Comparison of ENCODE assay signal across 18 cellular contexts in the genomic region with DNA sequence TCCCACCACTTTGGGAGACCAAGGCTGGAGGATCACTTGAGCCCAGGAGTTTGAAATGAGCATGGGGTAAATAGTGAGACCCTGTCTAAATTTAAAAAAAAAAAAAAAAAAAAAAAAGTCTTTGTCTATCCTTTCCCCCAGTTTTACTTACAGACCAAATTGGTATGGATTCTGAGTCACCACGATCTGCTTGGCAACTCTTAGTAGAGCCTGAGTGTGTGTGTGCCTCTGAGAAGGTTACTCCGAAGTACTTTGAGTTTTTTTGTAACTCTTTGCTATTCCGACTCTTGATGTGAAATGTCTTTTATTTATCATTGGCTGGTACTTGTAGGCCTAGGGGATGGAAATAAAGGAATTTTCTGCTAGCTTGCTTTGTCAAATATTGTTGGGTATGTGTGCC.
DNase-seq lines count a peak whose midpoint lies in the region; ATAC-seq and TF ChIP-seq lines count a peak whose summit lies in the region.
"Had no signal": no experiment of that assay in that cellular context is flagged by ENCODE, and none has a peak within 500 bp of the region (broad histone marks: within the 10 kb centered on the region; RNA-seq: fewer than 3 reads in every experiment).

No MANE protein-coding gene starts in this region.

- H3K27me3 ChIP-seq in left lung (no peaks in the 10 kb centered on the region), lower lobe of right lung (ENCODE audit: low read depth) (no peaks in the 10 kb centered on the region)
- H3K27me3 ChIP-seq: BE2C had no signal

- no peaks in the 10 kb centered on the region for H3K4me1 ChIP-seq in left lung
- no peaks in the 10 kb centered on the region for H3K4me1 ChIP-seq in lower lobe of right lung
- H3K4me1 ChIP-seq: BE2C had no signal

- no peak for DNase-seq in HFFc6
- DNase-seq in astrocyte of the spinal cord (ENCODE audit: low read depth, low spot score), result peak; percentile 32
- peak; percentile 43 for DNase-seq in fibroblast of peridontal ligament (ENCODE audit: extremely low read depth)
- DNase-seq in left lung, result no peak
- no peak for DNase-seq in COLO829 (ENCODE audit: low spot score)
- no peak for DNase-seq in lower lobe of right lung
- DNase-seq: BE2C; CD8-positive, alpha-beta memory T cell; GOT3; NCI-H1105 treated with DMSO at 0.1 percent for 48 hours; NCI-H187; NCI-H446; NCI-H748 treated with DMSO at 0.1 percent for 48 hours; SK-N-SH had no signal

- no peaks in the 10 kb centered on the region for H3K9me3 Mint-ChIP-seq in HFFc6
- H3K9me3 Mint-ChIP-seq: CD8-positive, alpha-beta memory T cell had no signal

- H3K27me3 Mint-ChIP-seq in HFFc6 (ENCODE audit: insufficient read depth), result peaks cover 2% of the 10 kb centered on the region; the same call in 1 of the 2 replicates
- H3K27me3 Mint-ChIP-seq: CD8-positive, alpha-beta memory T cell had no signal

- intact Hi-C loops in left lung (cut with DNase I) (no loop called here), lower lobe of right lung (cut with DNase I) (no loop called here)

- H3K9me3 ChIP-seq in left lung, result no peaks in the 10 kb centered on the region
- H3K9me3 ChIP-seq in lower lobe of right lung, result no peaks in the 10 kb centered on the region
- H3K9me3 ChIP-seq: BE2C, SK-N-SH had no signal

- H3K27ac ChIP-seq in left lung (no peak overlapping the region), lower lobe of right lung (no peak overlapping the region)

- no peak overlapping the region for H3K4me3 Mint-ChIP-seq in HFFc6
- H3K4me3 Mint-ChIP-seq: CD8-positive, alpha-beta memory T cell had no signal

- peak overlapping the region; percentile 29 for H3K27ac Mint-ChIP-seq in HFFc6

- H3K36me3 Mint-ChIP-seq in HFFc6 (ENCODE audit: low read depth), result peaks cover 16% of the 10 kb centered on the region

- H3K36me3 ChIP-seq in left lung, result peaks cover 3 to 58% of the 10 kb centered on the region in 2 donors
- peaks cover 50% of the 10 kb centered on the region for H3K36me3 ChIP-seq in lower lobe of right lung
- H3K36me3 ChIP-seq: BE2C had no signal

- H3K4me3 ChIP-seq in astrocyte of the spinal cord (ENCODE audit: low read depth, low read length), result no peak overlapping the region
- no peak overlapping the region for H3K4me3 ChIP-seq in left lung
- no peak overlapping the region for H3K4me3 ChIP-seq in lower lobe of right lung

- ATAC-seq in left lung, result no peak
- no peak for ATAC-seq in GM19463 (IDR thresholded peaks at IDR 0.05; ENCODE audit: unreplicated experiment)
- ATAC-seq in lower lobe of right lung, result no peak
- ATAC-seq: HepG2, Panc1, Right ventricle myocardium inferior had no signal

- in situ Hi-C loops in astrocyte of the spinal cord (cut with HindIII; ENCODE audit: low sequenced_read_pairs), result no loop called here

- no peak for TF ChIP-seq CTCF in HFFc6 (IDR thresholded peaks at IDR 0.05)
- no peak for TF ChIP-seq CTCF in astrocyte of the spinal cord (IDR thresholded peaks at IDR 0.05; ENCODE audit: low read depth, low read length)
- no peak for TF ChIP-seq CTCF in left lung (IDR thresholded peaks at IDR 0.05)
- TF ChIP-seq CTCF in lower lobe of right lung (IDR thresholded peaks at IDR 0.05), result no peak

- peaks cover 22% of the 10 kb centered on the region for H3K4me1 Mint-ChIP-seq in HFFc6 (ENCODE audit: low read depth)

Comparison
In these comparisons a context has a peak if more than half of its experiments do, and no peak if none do; other contexts are left out.
1. DNase-seq: peak in astrocyte of the spinal cord (single experiment) and fibroblast of peridontal ligament (single experiment); none in HFFc6 (single experiment), left lung (0 of 2), COLO829 (single experiment) and lower lobe of right lung (single experiment).